In genomic region chr10:60099998-60100747, GRCh38 we compare ENCODE assay signal across 8 cellular contexts.
DNase-seq lines count a peak whose midpoint lies in the region; ATAC-seq and TF ChIP-seq lines count a peak whose summit lies in the region.

No MANE protein-coding gene starts in this region.

- H3K4me3 Mint-ChIP-seq in progenitor cell of endocrine pancreas (ENCODE audit: low read depth), result no peak overlapping the region

- DNase-seq in AG20443 (ENCODE audit: low spot score), result peak; percentile 53
- peak; percentile 33 for DNase-seq in MV-4-11 (lab: John Stamatoyannopoulos, UW)
- DNase-seq in glomerular visceral epithelial cell (ENCODE audit: extremely low spot score), result peak; percentile 57
- peak; percentile 17 for DNase-seq in progenitor cell of endocrine pancreas (ENCODE audit: low spot score, unreplicated experiment)
- no peak for DNase-seq in activated naive CD4-positive, alpha-beta T cell treated with Interleukin-2 at 50 U/mL for 16 hours
- DNase-seq in ureter (ENCODE audit: low spot score), result no peak

- ATAC-seq in GM18520 (IDR thresholded peaks at IDR 0.05; ENCODE audit: unreplicated experiment), result peak; percentile 31

- no peaks in the 10 kb centered on the region for H3K9me3 Mint-ChIP-seq in progenitor cell of endocrine pancreas (ENCODE audit: low read depth)

- peaks cover 25% of the 10 kb centered on the region for H3K4me1 Mint-ChIP-seq in progenitor cell of endocrine pancreas (ENCODE audit: low read depth)

- TF ChIP-seq CTCF in VCaP (conservative IDR thresholded peaks at IDR 0.05) (peak; percentile 71), progenitor cell of endocrine pancreas (IDR thresholded peaks at IDR 0.05; ENCODE audit: unreplicated experiment) (peak; percentile 73)

- peaks cover 21% of the 10 kb centered on the region for H3K36me3 Mint-ChIP-seq in progenitor cell of endocrine pancreas (ENCODE audit: insufficient read depth)

- no peaks in the 10 kb centered on the region for H3K27me3 Mint-ChIP-seq in progenitor cell of endocrine pancreas

- H3K27ac ChIP-seq in VCaP, result peak overlapping the region; percentile 19; the same call in 1 of the 2 replicates

- no peak overlapping the region for H3K27ac Mint-ChIP-seq in progenitor cell of endocrine pancreas

Comparison
In these comparisons a context has a peak if more than half of its experiments do, and no peak if none do; other contexts are left out.
1. DNase-seq: peak in AG20443 (single experiment), MV-4-11 (single experiment), glomerular visceral epithelial cell (single experiment) and progenitor cell of endocrine pancreas (single experiment); none in activated naive CD4-positive, alpha-beta T cell treated with Interleukin-2 at 50 U/mL for 16 hours (single experiment) and ureter (single experiment).